1 cellular context compared by ENCODE assay signal in the genomic region with DNA sequence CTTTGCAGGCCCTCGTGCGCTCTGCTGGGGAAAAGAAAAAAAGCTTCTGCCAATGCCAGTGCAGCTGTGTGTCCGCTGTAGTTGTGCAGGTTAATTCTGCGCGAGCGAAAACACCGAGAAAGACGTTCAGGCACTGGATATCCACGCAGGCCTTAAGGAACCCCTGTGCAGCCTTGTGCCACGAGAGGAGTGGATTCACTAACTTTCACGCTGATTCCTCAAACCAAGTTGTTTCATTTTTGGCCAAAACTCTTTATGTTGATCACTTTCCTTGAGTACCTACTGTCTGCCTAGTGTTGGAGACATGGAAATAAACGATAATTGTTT.
TF ChIP-seq lines count a peak whose summit lies in the region.

No MANE protein-coding gene starts in this region.

TF ChIP-seq in H1, 55 proteins besides CTCF, POLR2A, EP300 and RAD21:
- TF ChIP-seq KDM4A (IDR thresholded peaks at IDR 0.05; ENCODE audit: low read depth, low read length, severe bottlenecking) (no peak), PHF8 (conservative IDR thresholded peaks at IDR 0.05; ENCODE audit: low read depth, low read length) (no peak), SAP30 (IDR thresholded peaks at IDR 0.05; ENCODE audit: insufficient read depth, insufficient replicate concordance, low read length) (peak; percentile 25), RBBP5 (IDR thresholded peaks at IDR 0.05; ENCODE audit: borderline replicate concordance, low read depth, low read length) (0 out of 2 replicates have a peak, but pooled peaks have one; percentile 26), GABPA (IDR thresholded peaks at IDR 0.05; ENCODE audit: borderline replicate concordance, insufficient read depth, low read length) (no peak)
- TF ChIP-seq, protein P1, sequence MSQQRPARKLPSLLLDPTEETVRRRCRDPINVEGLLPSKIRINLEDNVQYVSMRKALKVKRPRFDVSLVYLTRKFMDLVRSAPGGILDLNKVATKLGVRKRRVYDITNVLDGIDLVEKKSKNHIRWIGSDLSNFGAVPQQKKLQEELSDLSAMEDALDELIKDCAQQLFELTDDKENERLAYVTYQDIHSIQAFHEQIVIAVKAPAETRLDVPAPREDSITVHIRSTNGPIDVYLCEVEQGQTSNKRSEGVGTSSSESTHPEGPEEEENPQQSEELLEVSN (IDR thresholded peaks at IDR 0.05): peak; percentile 56; the same call in 1 of the 2 replicates
